8 cellular contexts compared by ENCODE assay signal in genomic region chr1:6579374-6580118, GRCh38. TPM values are rescaled to one million over a fixed set of nuclear protein-coding genes. Genes with fewer than 3 reads are reported as not detected.
DNase-seq lines count a peak whose midpoint lies in the region; ATAC-seq and TF ChIP-seq lines count a peak whose summit lies in the region.

Gene ZBTB48 (plus strand): TSS chr1:6579994. CDS start chr1:6580610, 616 bp downstream.

- H3K4me3 ChIP-seq in GM12864 (ENCODE audit: low read depth, low read length) (peak within 1 kb of the TSS; percentile 77), ovary (peak within 1 kb of the TSS; percentile 99), thyroid gland (replicated peaks in 1 of 3) (peak within 1 kb of the TSS; percentile 85 to 95 (median 90))

- ATAC-seq in HG02759 (IDR thresholded peaks at IDR 0.05; ENCODE audit: unreplicated experiment) (peak; percentile 96), Right ventricle myocardium inferior (peak; percentile 97)

- peak; percentile 83 for DNase-seq in GM12864 (ENCODE audit: low read depth)
- peak; percentile 98 for DNase-seq in NCI-H1417 (lab: John Stamatoyannopoulos, UW)
- DNase-seq in SW 1271 (lab: John Stamatoyannopoulos, UW) = peak; percentile 84 to 90
- DNase-seq in activated naive CD8-positive, alpha-beta T cell treated with anti-CD3 and anti-CD28 coated beads, Interleukin-2, amount 50 U/mL, for 16 hours (ENCODE audit: low read depth, low spot score) = peak; percentile 91
- DNase-seq in Right ventricle myocardium inferior (ENCODE audit: missing footprints) = peak; percentile 100
- DNase-seq in ovary = peak; percentile 100
- peak; percentile 99 to 100 for DNase-seq in thyroid gland

- intact Hi-C loops in Right ventricle myocardium inferior (cut with DNase I) (loop anchor here (2.0 kb wide), 1 partner anchor 21 kb away; no protein-coding TSS in a partner anchor), ovary (cut with DNase I) (loop anchor here in 2 of 4 donors (1.0 to 5.0 kb wide), 4 partner anchors 21 to 807 kb away; partner anchors contain the start of gene NOL9 (in 1 of the 2)), thyroid gland (cut with DNase I) (no loop called here)

- no peaks in the 10 kb centered on the region for H3K27me3 ChIP-seq in ovary
- no peaks in the 10 kb centered on the region for H3K27me3 ChIP-seq in thyroid gland

- TF ChIP-seq POLR2A in ovary (IDR thresholded peaks at IDR 0.05) (peak; percentile 96), thyroid gland (IDR thresholded peaks at IDR 0.05) (peak; percentile 84 to 97)

- peak; percentile 8 for TF ChIP-seq EP300 in ovary (IDR thresholded peaks at IDR 0.05)

- peak within 1 kb of the TSS; percentile 91 to 94 for H3K27ac ChIP-seq in ovary
- peak within 1 kb of the TSS; percentile 69 to 86 (median 86) for H3K27ac ChIP-seq in thyroid gland

- H3K4me1 ChIP-seq in ovary (ENCODE audit: insufficient read depth) (peaks cover 4% of the 10 kb centered on the region), thyroid gland (peaks cover 14 to 23% of the 10 kb centered on the region in 2 donors)

- H3K36me3 ChIP-seq in ovary = no peaks in the 10 kb centered on the region
- H3K36me3 ChIP-seq in thyroid gland = no peaks in the 10 kb centered on the region

- no peaks in the 10 kb centered on the region for H3K9me3 ChIP-seq in ovary
- H3K9me3 ChIP-seq in thyroid gland = no peaks in the 10 kb centered on the region

- 9 to 14% (median 12%) methylated on average over 57 to 58 of the region's 58 CpGs for WGBS in ovary, 3 donors
- WGBS in thyroid gland, 2 donors = 12 to 70% methylated on average over 6 to 45 of the region's 58 CpGs

- TF ChIP-seq CTCF in GM12864 (IDR thresholded peaks at IDR 0.05; ENCODE audit: low read depth, low read length, missing control alignments) (no peak), ovary (IDR thresholded peaks at IDR 0.05) (no peak), thyroid gland (IDR thresholded peaks at IDR 0.05) (no peak)

RNA-seq across cellular contexts. Expression of gene ZBTB48, which starts in this region (rescaled TPM):
- total RNA-seq in Right ventricle myocardium inferior (15.1 TPM), ovary (10 to 100 TPM; 20.4 to 42.5 (median 33.7) TPM), thyroid gland (10 to 100 TPM; 22.7 to 33.8 (median 29.4) TPM)
- 10 to 100 TPM in 1 of 2 donors, 1 to 10 TPM in 1; 8.0 to 37.7 TPM for polyA plus RNA-seq in ovary

Comparison
In these comparisons a context has a peak if more than half of its experiments do, and no peak if none do; other contexts are left out.
1. Peak in every context shown above with its lines: DNase-seq, ATAC-seq, H3K4me3 ChIP-seq and H3K27ac ChIP-seq.